Comparison of ENCODE assay signal across 1 cellular context in genomic region chr15:78859971-78860733, GRCh38.
A peak's percentile ranks its signal among the peaks of the same experiment; 100 is the strongest.
TF ChIP-seq lines count a peak whose summit lies in the region.

No MANE protein-coding gene starts in this region.

TF ChIP-seq in HepG2, 621 proteins besides CTCF, POLR2A, EP300 and RAD21 (continued from another document and continues in another):
- TF ChIP-seq, protein P1, sequence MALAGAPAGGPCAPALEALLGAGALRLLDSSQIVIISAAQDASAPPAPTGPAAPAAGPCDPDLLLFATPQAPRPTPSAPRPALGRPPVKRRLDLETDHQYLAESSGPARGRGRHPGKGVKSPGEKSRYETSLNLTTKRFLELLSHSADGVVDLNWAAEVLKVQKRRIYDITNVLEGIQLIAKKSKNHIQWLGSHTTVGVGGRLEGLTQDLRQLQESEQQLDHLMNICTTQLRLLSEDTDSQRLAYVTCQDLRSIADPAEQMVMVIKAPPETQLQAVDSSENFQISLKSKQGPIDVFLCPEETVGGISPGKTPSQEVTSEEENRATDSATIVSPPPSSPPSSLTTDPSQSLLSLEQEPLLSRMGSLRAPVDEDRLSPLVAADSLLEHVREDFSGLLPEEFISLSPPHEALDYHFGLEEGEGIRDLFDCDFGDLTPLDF (CRISPR knock-in tag; IDR thresholded peaks at IDR 0.05): no peak
- TF ChIP-seq, protein P2, sequence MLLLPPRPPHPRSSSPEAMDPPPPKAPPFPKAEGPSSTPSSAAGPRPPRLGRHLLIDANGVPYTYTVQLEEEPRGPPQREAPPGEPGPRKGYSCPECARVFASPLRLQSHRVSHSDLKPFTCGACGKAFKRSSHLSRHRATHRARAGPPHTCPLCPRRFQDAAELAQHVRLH (CRISPR knock-in tag; IDR thresholded peaks at IDR 0.05; ENCODE audit: borderline replicate concordance, low read depth): no peak; the same call in 1 of the 2 replicates
- TF ChIP-seq CCDC6 (CRISPR knock-in tag; IDR thresholded peaks at IDR 0.05) (no peak), GTF2F1 (IDR thresholded peaks at IDR 0.05; ENCODE audit: low read length) (no peak; the same call in 1 of the 2 replicates), ZNF333 (CRISPR knock-in tag; IDR thresholded peaks at IDR 0.05; ENCODE audit: borderline replicate concordance) (no peak), ZNF839 (CRISPR knock-in tag; IDR thresholded peaks at IDR 0.05; ENCODE audit: borderline replicate concordance) (no peak), SMARCC2 (IDR thresholded peaks at IDR 0.05) (no peak), MEF2D (CRISPR knock-in tag; IDR thresholded peaks at IDR 0.05) (no peak), FOXO1 (CRISPR knock-in tag; IDR thresholded peaks at IDR 0.05) (0 out of 2 replicates have a peak, but pooled peaks have one; percentile 14), ATF6 (CRISPR knock-in tag; conservative IDR thresholded peaks at IDR 0.05) (no peak), HIVEP1 (CRISPR knock-in tag; IDR thresholded peaks at IDR 0.05) (no peak), SIX1 (CRISPR knock-in tag; IDR thresholded peaks at IDR 0.05; ENCODE audit: borderline replicate concordance) (no peak), ZNF296 (CRISPR knock-in tag; conservative IDR thresholded peaks at IDR 0.05) (no peak), ZBTB25 (CRISPR knock-in tag; IDR thresholded peaks at IDR 0.05) (peak; percentile 79), ZNF329 (CRISPR knock-in tag; IDR thresholded peaks at IDR 0.05; ENCODE audit: low read depth) (no peak), NFE2 (CRISPR knock-in tag; IDR thresholded peaks at IDR 0.05) (no peak), ZSCAN20 (CRISPR knock-in tag; IDR thresholded peaks at IDR 0.05; ENCODE audit: borderline replicate concordance) (no peak), NFIC (IDR thresholded peaks at IDR 0.05; ENCODE audit: low read length) (no peak), PRMT3 (CRISPR knock-in tag; IDR thresholded peaks at IDR 0.05; ENCODE audit: borderline replicate concordance, low read depth) (no peak), JARID2 (CRISPR knock-in tag; IDR thresholded peaks at IDR 0.05; ENCODE audit: insufficient replicate concordance) (no peak), ZNF264 (CRISPR knock-in tag; IDR thresholded peaks at IDR 0.05) (no peak), HNF1B (CRISPR knock-in tag; IDR thresholded peaks at IDR 0.05) (no peak), TBL1XR1 (IDR thresholded peaks at IDR 0.05; ENCODE audit: borderline replicate concordance, low read length, partially characterized antibody) (no peak), ZSCAN21 (CRISPR knock-in tag; IDR thresholded peaks at IDR 0.05; ENCODE audit: borderline replicate concordance) (no peak), ZNF563 (CRISPR knock-in tag; IDR thresholded peaks at IDR 0.05) (no peak), ZNF10 (CRISPR knock-in tag; IDR thresholded peaks at IDR 0.05; ENCODE audit: borderline replicate concordance, low read depth) (no peak), ZNF343 (CRISPR knock-in tag; IDR thresholded peaks at IDR 0.05) (no peak), RFX3 (CRISPR knock-in tag; IDR thresholded peaks at IDR 0.05) (no peak), PHF20 (CRISPR knock-in tag; IDR thresholded peaks at IDR 0.05) (no peak), ZBTB26 (CRISPR knock-in tag; IDR thresholded peaks at IDR 0.05; ENCODE audit: borderline replicate concordance) (no peak), MED13 (CRISPR knock-in tag; IDR thresholded peaks at IDR 0.05) (no peak)
- TF ChIP-seq, protein P3, sequence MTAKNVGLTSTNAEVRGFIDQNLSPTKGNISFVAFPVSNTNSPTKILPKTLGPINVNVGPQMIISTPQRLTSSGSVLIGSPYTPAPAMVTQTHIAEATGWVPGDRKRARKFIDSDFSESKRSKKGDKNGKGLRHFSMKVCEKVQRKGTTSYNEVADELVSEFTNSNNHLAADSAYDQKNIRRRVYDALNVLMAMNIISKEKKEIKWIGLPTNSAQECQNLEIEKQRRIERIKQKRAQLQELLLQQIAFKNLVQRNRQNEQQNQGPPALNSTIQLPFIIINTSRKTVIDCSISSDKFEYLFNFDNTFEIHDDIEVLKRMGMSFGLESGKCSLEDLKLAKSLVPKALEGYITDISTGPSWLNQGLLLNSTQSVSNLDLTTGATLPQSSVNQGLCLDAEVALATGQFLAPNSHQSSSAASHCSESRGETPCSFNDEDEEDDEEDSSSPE (CRISPR knock-in tag; IDR thresholded peaks at IDR 0.05): no peak; the same call in none of the 2 replicates
- TF ChIP-seq, protein P4, sequence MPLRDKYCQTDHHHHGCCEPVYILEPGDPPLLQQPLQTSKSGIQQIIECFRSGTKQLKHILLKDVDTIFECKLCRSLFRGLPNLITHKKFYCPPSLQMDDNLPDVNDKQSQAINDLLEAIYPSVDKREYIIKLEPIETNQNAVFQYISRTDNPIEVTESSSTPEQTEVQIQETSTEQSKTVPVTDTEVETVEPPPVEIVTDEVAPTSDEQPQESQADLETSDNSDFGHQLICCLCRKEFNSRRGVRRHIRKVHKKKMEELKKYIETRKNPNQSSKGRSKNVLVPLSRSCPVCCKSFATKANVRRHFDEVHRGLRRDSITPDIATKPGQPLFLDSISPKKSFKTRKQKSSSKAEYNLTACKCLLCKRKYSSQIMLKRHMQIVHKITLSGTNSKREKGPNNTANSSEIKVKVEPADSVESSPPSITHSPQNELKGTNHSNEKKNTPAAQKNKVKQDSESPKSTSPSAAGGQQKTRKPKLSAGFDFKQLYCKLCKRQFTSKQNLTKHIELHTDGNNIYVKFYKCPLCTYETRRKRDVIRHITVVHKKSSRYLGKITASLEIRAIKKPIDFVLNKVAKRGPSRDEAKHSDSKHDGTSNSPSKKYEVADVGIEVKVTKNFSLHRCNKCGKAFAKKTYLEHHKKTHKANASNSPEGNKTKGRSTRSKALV (CRISPR knock-in tag; IDR thresholded peaks at IDR 0.05): no peak
- TF ChIP-seq, protein P5, sequence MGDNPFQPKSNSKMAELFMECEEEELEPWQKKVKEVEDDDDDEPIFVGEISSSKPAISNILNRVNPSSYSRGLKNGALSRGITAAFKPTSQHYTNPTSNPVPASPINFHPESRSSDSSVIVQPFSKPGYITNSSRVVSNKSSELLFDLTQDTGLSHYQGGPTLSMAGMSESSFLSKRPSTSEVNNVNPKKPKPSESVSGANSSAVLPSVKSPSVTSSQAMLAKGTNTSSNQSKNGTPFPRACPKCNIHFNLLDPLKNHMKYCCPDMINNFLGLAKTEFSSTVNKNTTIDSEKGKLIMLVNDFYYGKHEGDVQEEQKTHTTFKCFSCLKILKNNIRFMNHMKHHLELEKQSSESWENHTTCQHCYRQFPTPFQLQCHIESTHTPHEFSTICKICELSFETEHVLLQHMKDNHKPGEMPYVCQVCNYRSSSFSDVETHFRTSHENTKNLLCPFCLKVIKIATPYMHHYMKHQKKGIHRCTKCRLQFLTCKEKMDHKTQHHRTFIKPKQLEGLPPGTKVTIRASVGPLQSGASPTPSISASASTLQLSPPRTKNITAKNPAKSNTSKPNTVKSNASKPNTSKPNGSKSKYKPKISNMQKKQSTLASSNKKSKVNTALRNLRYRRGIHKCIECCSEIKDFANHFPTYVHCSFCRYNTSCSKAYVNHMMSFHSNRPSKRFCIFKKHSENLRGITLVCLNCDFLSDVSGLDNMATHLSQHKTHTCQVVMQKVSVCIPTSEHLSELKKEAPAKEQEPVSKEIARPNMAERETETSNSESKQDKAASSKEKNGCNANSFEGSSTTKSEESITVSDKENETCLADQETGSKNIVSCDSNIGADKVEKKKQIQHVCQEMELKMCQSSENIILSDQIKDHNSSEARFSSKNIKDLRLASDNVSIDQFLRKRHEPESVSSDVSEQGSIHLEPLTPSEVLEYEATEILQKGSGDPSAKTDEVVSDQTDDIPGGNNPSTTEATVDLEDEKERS (CRISPR knock-in tag; IDR thresholded peaks at IDR 0.05): no peak
- TF ChIP-seq, protein P6, sequence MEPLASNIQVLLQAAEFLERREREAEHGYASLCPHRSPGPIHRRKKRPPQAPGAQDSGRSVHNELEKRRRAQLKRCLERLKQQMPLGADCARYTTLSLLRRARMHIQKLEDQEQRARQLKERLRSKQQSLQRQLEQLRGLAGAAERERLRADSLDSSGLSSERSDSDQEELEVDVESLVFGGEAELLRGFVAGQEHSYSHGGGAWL (CRISPR knock-in tag; IDR thresholded peaks at IDR 0.05): no peak
- TF ChIP-seq, protein P7, sequence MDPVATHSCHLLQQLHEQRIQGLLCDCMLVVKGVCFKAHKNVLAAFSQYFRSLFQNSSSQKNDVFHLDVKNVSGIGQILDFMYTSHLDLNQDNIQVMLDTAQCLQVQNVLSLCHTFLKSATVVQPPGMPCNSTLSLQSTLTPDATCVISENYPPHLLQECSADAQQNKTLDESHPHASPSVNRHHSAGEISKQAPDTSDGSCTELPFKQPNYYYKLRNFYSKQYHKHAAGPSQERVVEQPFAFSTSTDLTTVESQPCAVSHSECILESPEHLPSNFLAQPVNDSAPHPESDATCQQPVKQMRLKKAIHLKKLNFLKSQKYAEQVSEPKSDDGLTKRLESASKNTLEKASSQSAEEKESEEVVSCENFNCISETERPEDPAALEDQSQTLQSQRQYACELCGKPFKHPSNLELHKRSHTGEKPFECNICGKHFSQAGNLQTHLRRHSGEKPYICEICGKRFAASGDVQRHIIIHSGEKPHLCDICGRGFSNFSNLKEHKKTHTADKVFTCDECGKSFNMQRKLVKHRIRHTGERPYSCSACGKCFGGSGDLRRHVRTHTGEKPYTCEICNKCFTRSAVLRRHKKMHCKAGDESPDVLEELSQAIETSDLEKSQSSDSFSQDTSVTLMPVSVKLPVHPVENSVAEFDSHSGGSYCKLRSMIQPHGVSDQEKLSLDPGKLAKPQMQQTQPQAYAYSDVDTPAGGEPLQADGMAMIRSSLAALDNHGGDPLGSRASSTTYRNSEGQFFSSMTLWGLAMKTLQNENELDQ (CRISPR knock-in tag; IDR thresholded peaks at IDR 0.05; ENCODE audit: borderline replicate concordance): no peak
- TF ChIP-seq, protein P8, sequence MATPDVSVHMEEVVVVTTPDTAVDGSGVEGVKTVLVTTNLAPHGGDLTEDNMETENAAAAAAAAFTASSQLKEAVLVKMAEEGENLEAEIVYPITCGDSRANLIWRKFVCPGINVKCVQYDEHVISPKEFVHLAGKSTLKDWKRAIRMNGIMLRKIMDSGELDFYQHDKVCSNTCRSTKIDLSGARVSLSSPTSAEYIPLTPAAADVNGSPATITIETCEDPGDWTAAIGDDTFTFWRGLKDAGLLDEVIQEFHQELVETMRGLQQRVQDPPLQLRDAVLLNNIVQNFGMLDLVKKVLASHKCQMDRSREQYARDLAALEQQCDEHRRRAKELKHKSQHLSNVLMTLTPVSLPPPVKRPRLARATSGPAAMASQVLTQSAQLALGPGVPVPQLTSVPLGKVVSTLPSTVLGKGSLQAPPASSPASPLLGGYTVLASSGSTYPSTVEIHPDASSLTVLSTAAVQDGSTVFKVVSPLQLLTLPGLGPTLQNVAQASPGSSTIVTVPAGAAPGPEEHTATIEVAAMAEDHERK (CRISPR knock-in tag; IDR thresholded peaks at IDR 0.05; ENCODE audit: low read depth): no peak
- TF ChIP-seq, protein P9, sequence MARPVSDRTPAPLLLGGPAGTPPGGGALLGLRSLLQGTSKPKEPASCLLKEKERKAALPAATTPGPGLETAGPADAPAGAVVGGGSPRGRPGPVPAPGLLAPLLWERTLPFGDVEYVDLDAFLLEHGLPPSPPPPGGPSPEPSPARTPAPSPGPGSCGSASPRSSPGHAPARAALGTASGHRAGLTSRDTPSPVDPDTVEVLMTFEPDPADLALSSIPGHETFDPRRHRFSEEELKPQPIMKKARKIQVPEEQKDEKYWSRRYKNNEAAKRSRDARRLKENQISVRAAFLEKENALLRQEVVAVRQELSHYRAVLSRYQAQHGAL (CRISPR knock-in tag; IDR thresholded peaks at IDR 0.05; ENCODE audit: not compliant biosample characterization): no peak
- TF ChIP-seq, protein P10, sequence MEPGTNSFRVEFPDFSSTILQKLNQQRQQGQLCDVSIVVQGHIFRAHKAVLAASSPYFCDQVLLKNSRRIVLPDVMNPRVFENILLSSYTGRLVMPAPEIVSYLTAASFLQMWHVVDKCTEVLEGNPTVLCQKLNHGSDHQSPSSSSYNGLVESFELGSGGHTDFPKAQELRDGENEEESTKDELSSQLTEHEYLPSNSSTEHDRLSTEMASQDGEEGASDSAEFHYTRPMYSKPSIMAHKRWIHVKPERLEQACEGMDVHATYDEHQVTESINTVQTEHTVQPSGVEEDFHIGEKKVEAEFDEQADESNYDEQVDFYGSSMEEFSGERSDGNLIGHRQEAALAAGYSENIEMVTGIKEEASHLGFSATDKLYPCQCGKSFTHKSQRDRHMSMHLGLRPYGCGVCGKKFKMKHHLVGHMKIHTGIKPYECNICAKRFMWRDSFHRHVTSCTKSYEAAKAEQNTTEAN (CRISPR knock-in tag; conservative IDR thresholded peaks at IDR 0.05): no peak
